17 cellular contexts compared by ENCODE assay signal in the genomic region with DNA sequence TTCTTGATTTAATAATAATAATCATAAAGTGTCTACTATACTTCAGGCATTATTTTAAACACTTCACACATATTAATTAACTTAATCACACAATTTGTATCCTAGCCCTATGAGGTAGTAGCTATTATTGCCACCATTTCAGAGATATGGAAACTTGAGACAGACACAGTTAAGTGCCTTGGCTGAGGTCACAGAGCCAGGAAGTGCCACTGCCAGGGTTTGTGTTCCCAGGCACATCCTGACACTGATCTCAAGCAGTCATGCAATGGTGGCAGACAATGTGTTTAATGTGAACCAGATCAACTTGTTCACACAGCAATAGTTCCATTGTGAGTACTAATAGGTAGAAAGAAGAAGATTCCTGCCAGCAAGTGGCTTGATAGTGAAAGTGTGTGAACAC.
"Had no signal": no experiment of that assay in that cellular context is flagged by ENCODE, and none has a peak within 500 bp of the region (broad histone marks: within the 10 kb centered on the region; RNA-seq: fewer than 3 reads in every experiment).

No MANE protein-coding gene starts in this region.

- H3K4me1 Mint-ChIP-seq: stimulated activated effector memory CD8-positive, alpha-beta T cell treated with anti-CD3 and anti-CD28 coated beads, Interleukin-12 subunit alpha, Interleukin-12 subunit beta, amount 100 ng/mL, for 72 hours had no signal

- H3K27ac Mint-ChIP-seq: activated CD8-positive, alpha-beta T cell treated with anti-CD3 and anti-CD28 coated beads, Interleukin-2, amount 10 ng/mL, durations not matched to agents 7 days and 5 days; activated naive CD4-positive, alpha-beta T cell treated with anti-CD3 and anti-CD28 coated beads, Interleukin-2, amount 50 U/mL, for 72 hours; natural killer cell treated with Interleukin-12 subunit alpha and Interleukin-12 subunit beta and Interleukin-15 and Interleukin-18, amount 100 ng/mL, for 72 hours; stimulated activated effector memory CD8-positive, alpha-beta T cell treated with anti-CD3 and anti-CD28 coated beads, Interleukin-12 subunit alpha, Interleukin-12 subunit beta, amount 100 ng/mL, for 72 hours; WTC11 had no signal

- H3K9me3 ChIP-seq: thoracic aorta had no signal

- H3K4me3 ChIP-seq: coronary artery, thoracic aorta had no signal

- H3K4me3 Mint-ChIP-seq: activated CD8-positive, alpha-beta T cell treated with anti-CD3 and anti-CD28 coated beads, Interleukin-2, amount 10 ng/mL, durations not matched to agents 7 days and 5 days; natural killer cell treated with Interleukin-12 subunit alpha and Interleukin-12 subunit beta and Interleukin-15 and Interleukin-18, amount 100 ng/mL, for 72 hours; stimulated activated effector memory CD8-positive, alpha-beta T cell treated with anti-CD3 and anti-CD28 coated beads, Interleukin-12 subunit alpha, Interleukin-12 subunit beta, amount 100 ng/mL, for 72 hours; WTC11 had no signal

- H3K27me3 Mint-ChIP-seq: natural killer cell treated with Interleukin-12 subunit alpha and Interleukin-12 subunit beta and Interleukin-15 and Interleukin-18, amount 100 ng/mL, for 72 hours had no signal

- ATAC-seq: activated CD8-positive, alpha-beta T cell treated with anti-CD3 and anti-CD28 coated beads, Interleukin-2, amount 10 ng/mL, durations not matched to agents 7 days and 5 days; activated naive CD4-positive, alpha-beta T cell treated with anti-CD3 and anti-CD28 coated beads, Interleukin-2, amount 50 U/mL, for 72 hours; natural killer cell treated with Interleukin-12 subunit alpha and Interleukin-12 subunit beta and Interleukin-15 and Interleukin-18, amount 100 ng/mL, for 72 hours; stimulated activated effector memory CD8-positive, alpha-beta T cell treated with anti-CD3 and anti-CD28 coated beads, Interleukin-12 subunit alpha, Interleukin-12 subunit beta, amount 100 ng/mL, for 72 hours had no signal

- H3K27ac ChIP-seq: thoracic aorta had no signal

- H3K9me3 Mint-ChIP-seq: activated naive CD4-positive, alpha-beta T cell treated with anti-CD3 and anti-CD28 coated beads, Interleukin-2, amount 50 U/mL, for 72 hours; WTC11 had no signal

- H3K36me3 ChIP-seq: thoracic aorta had no signal

- H3K36me3 Mint-ChIP-seq: activated naive CD4-positive, alpha-beta T cell treated with anti-CD3 and anti-CD28 coated beads, Interleukin-2, amount 50 U/mL, for 72 hours; natural killer cell treated with Interleukin-12 subunit alpha and Interleukin-12 subunit beta and Interleukin-15 and Interleukin-18, amount 100 ng/mL, for 72 hours; stimulated activated effector memory CD8-positive, alpha-beta T cell treated with anti-CD3 and anti-CD28 coated beads, Interleukin-12 subunit alpha, Interleukin-12 subunit beta, amount 100 ng/mL, for 72 hours; WTC11 had no signal

- DNase-seq: activated CD4-positive, alpha-beta T cell treated with anti-CD3 and anti-CD28 coated beads for 48 hours; activated CD8-positive, alpha-beta memory T cell treated with anti-CD3 and anti-CD28 coated beads, Interleukin-2, amount 50 U/mL, for 4 hours; activated CD8-positive, alpha-beta T cell treated with anti-CD3 and anti-CD28 coated beads, Interleukin-2, amount 10 ng/mL, durations not matched to agents 7 days and 5 days; activated effector memory CD4-positive, alpha-beta T cell treated with anti-CD3 and anti-CD28 coated beads, Interleukin-2, amount 50 U/mL, for 16 hours; activated T-cell treated with anti-CD3 and anti-CD28 coated beads, Interleukin-2, amount 50 U/mL, for 48 hours; central memory CD4-positive, alpha-beta T cell; effector CD4-positive, alpha-beta T cell; islet precursor cell; occipital lobe; stimulated activated CD4-positive, alpha-beta T cell treated with anti-CD3 and anti-CD28 coated beads, Interleukin-12 subunit alpha, Interleukin-12 subunit beta, amount 100 ng/mL, for 4 hours; T-helper 2 cell had no signal
